Comparison of ENCODE assay signal across 1 cellular context in the genomic region with DNA sequence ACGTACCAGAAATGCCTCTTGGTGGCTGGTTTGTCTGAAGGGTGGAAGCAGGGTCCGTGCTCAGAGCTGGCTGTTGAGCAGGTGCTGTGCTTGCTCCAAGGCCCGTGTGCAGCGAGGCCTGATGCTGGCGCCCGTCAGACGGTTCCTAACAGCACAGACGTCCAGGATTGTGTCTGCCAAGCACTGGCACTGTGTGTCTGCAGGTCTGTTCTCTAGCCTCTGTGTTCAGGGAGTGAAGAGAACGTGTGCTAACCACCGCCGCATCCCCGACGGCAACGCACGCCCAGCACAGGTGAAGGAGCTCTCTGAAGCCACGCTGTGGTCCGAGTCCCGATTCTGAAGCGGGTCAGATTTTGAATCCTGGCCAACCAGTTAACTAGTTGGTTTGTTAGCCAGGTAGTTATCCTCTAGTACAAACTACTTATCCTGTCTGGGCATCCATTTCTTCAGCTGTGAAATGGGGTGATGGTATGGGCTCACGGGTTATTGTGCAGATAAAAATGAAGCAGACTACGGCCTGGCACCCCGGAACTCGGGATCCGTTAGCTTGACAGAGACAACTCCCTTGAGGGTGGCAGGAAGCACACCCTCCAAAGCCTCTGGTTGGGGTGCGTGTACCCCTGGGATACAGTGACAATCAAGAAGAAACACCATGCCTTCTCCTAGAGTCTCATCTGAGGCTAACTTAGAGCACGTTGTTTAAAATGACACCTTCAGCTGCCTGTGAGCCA.
TF ChIP-seq lines count a peak whose summit lies in the region.

No MANE protein-coding gene starts in this region.

TF ChIP-seq in HEK293T, 16 proteins besides CTCF, POLR2A, EP300 and RAD21 (continued from another document):
- no peak for TF ChIP-seq BHLHE40 (IDR thresholded peaks at IDR 0.05; ENCODE audit: borderline replicate concordance)
- no peak for TF ChIP-seq ELF4 (IDR thresholded peaks at IDR 0.05)
- no peak for TF ChIP-seq ZNF384 (IDR thresholded peaks at IDR 0.05)
- TF ChIP-seq FOXK2 (IDR thresholded peaks at IDR 0.05) = no peak
- no peak for TF ChIP-seq ARNT (IDR thresholded peaks at IDR 0.05)
- no peak for TF ChIP-seq FOXA1 (IDR thresholded peaks at IDR 0.05)
- no peak for TF ChIP-seq NFRKB (IDR thresholded peaks at IDR 0.05)
- TF ChIP-seq FOXM1 (IDR thresholded peaks at IDR 0.05; ENCODE audit: borderline replicate concordance) = no peak
